In the genomic region with DNA sequence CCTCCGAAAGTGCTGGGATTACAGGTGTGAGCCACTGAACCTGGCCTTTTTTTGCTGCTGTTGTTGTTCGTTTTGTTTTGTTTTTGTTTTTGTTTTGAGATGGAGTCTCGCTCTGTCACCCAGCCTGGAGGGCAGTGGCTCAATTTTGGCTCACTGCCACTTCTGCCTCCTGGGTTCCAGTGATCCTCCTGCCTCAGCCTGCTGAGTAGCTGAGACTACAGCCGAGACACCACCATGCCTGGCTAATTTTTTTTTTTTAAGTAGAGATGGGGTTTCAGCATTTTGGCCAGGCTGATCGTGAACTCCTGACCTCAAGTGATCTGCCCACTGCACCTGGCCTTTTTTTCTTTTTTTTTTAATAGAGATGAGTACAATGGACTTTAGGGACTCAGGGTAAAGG, we compare ENCODE assay signal across 1 cellular context.
TF ChIP-seq lines count a peak whose summit lies in the region.

No MANE protein-coding gene starts in this region.

TF ChIP-seq in K562, 482 proteins besides CTCF, POLR2A, EP300 and RAD21:
- TF ChIP-seq NFIC (IDR thresholded peaks at IDR 0.05) (peak; percentile 78), CSDE1 (IDR thresholded peaks at IDR 0.05) (no peak)
